In genomic region chr1:10755977-10756521, GRCh38 we compare ENCODE assay signal across 8 cellular contexts. TPM values are rescaled to one million over a fixed set of nuclear protein-coding genes. Genes with fewer than 3 reads are reported as not detected.
DNase-seq lines count a peak whose midpoint lies in the region; ATAC-seq and TF ChIP-seq lines count a peak whose summit lies in the region.

No MANE protein-coding gene starts in this region.

- H3K27me3 ChIP-seq in HCT116 (ENCODE audit: insufficient read depth, low read length) = no peaks in the 10 kb centered on the region
- H3K27me3 ChIP-seq in hepatocyte = no peaks in the 10 kb centered on the region

- H3K79me2 ChIP-seq in HCT116 (ENCODE audit: insufficient read depth, low read length) (no peaks in the 10 kb centered on the region), hepatocyte (no peaks in the 10 kb centered on the region)

- H2AFZ ChIP-seq in HCT116 (ENCODE audit: low read depth, low read length, poor library complexity, severe bottlenecking) (no peak overlapping the region), hepatocyte (no peak overlapping the region)

- H3K36me3 ChIP-seq in HCT116 (ENCODE audit: control insufficient read depth in 1 of 2, insufficient read depth in 2 of 2, low read length in 2 of 2) (no peaks in the 10 kb centered on the region), hepatocyte (replicated peaks; ENCODE audit: insufficient read depth, low read depth) (no peaks in the 10 kb centered on the region)

- CTCF ChIA-PET in HCT116 (lab: Charles Lee) (no interaction called here), RWPE1 (lab: Yijun Ruan, JAX) (no interaction called here)

- H3K27ac ChIP-seq in HCT116 (ENCODE audit: low read depth, low read length) (no peak overlapping the region), RWPE1 (peak overlapping the region; percentile 81), hepatocyte (no peak overlapping the region)

- H3K9me2 ChIP-seq in HCT116 (ENCODE audit: insufficient read depth) (no peaks in the 10 kb centered on the region), hepatocyte (replicated peaks; ENCODE audit: insufficient read depth) (no peaks in the 10 kb centered on the region)

- peak overlapping the region; percentile 3; the same call in 1 of the 2 replicates for H3K4me2 ChIP-seq in HCT116 (ENCODE audit: low read length)
- H3K4me2 ChIP-seq in hepatocyte = no peak overlapping the region

- intact Hi-C loops in HCT116 (cut with micrococcal nuclease) = no loop called here

- H4K20me1 ChIP-seq in HCT116 (ENCODE audit: insufficient read depth) = no peaks in the 10 kb centered on the region
- no peaks in the 10 kb centered on the region for H4K20me1 ChIP-seq in hepatocyte (ENCODE audit: insufficient read depth, poor library complexity, severe bottlenecking)

- peak; percentile 95 for ATAC-seq in HCT116
- ATAC-seq in GM18868 (IDR thresholded peaks at IDR 0.05; ENCODE audit: unreplicated experiment) = no peak
- no peak for ATAC-seq in HG03571 (IDR thresholded peaks at IDR 0.05; ENCODE audit: unreplicated experiment)

- BruUV-seq in HCT116 (replicated peaks; lab: Mats Ljungman, UMichigan) = no TSS peak

- peaks cover 2 to 9% of the 10 kb centered on the region in 2 experiments; a peak in 2 of 4 replicates for H3K4me1 ChIP-seq in HCT116 (ENCODE audit: control insufficient read depth in 1 of 2, insufficient read depth in 2 of 2, low read length in 2 of 2)
- H3K4me1 ChIP-seq in hepatocyte (ENCODE audit: insufficient read depth) = peaks cover 14% of the 10 kb centered on the region

- H3K9me3 ChIP-seq in HCT116 (ENCODE audit: control insufficient read depth in 1 of 2, insufficient read depth in 1 of 2, low read depth in 1 of 2, low read length in 2 of 2) (no peaks in the 10 kb centered on the region), hepatocyte (ENCODE audit: low read depth) (no peaks in the 10 kb centered on the region)

- no peak for TF ChIP-seq CTCF in HCT116 (IDR thresholded peaks at IDR 0.05 in 2 of 3, conservative IDR thresholded peaks at IDR 0.05 in 1 of 3; ENCODE audit: borderline replicate concordance in 1 of 3, insufficient read depth in 1 of 3, low read depth in 2 of 3, low read length in 2 of 3)
- no peak for TF ChIP-seq CTCF in RWPE1 (conservative IDR thresholded peaks at IDR 0.05; ENCODE audit: low read depth)
- TF ChIP-seq CTCF in hepatocyte (IDR thresholded peaks at IDR 0.05; ENCODE audit: poor library complexity) = no peak

- H3K4me3 ChIP-seq in HCT116 (replicated peaks in 1 of 2; ENCODE audit: low read depth in 1 of 2, low read length in 2 of 2) = no peak overlapping the region
- no peak overlapping the region for H3K4me3 ChIP-seq in hepatocyte

- no peak for TF ChIP-seq POLR2A in HCT116 (IDR thresholded peaks at IDR 0.05; ENCODE audit: borderline replicate concordance, extremely low read depth, insufficient read depth, insufficient read length)

- POLR2A ChIA-PET in HCT116 (lab: Charles Lee) (no interaction called here), RWPE1 (lab: Yijun Ruan, JAX; ENCODE audit: low non-redundant PET) (no interaction called here)

- RAD21 ChIA-PET in HCT116 (lab: Charles Lee; ENCODE audit: low non-redundant PET in 1 of 2, low total read pairs in 2 of 2, uncharacterized antibody in 2 of 2, unreplicated experiment in 2 of 2) = interaction anchor here in 1 of 2 experiments (0.8 kb wide), 1 partner anchor 593 kb away, joined by 3 read pairs; no protein-coding TSS in a partner anchor

- no peak for TF ChIP-seq RAD21 in HCT116 (IDR thresholded peaks at IDR 0.05; ENCODE audit: low read depth)

- H3K9ac ChIP-seq in HCT116 (ENCODE audit: low read length) = no peak overlapping the region

- WGBS in hepatocyte (ENCODE audit: low lambda C conversion rate, missing lambda C conversion rate) = 80% methylated on average over 23 of the region's 23 CpGs

- no peak for DNase-seq in HCT116 (ENCODE audit: low read depth, low spot score)
- DNase-seq in RWPE1 (ENCODE audit: low spot score) = peak; percentile 54
- peak; percentile 14 for DNase-seq in activated T-helper 9 cell treated with anti-CD3 and anti-CD28 coated beads, Interleukin-2, amount 50 U/mL, for 16 hours (ENCODE audit: low read depth)
- peak; percentile 68 for DNase-seq in hepatocyte (ENCODE audit: low spot score)
- DNase-seq in stimulated activated CD4-positive, alpha-beta T cell treated with anti-CD3 and anti-CD28 coated beads, TNF-alpha, amount 100 ng/mL, for 24 hours (ENCODE audit: low read depth in 3 of 3) = peak; percentile 5 to 56 (median 7)
- DNase-seq in globus pallidus (ENCODE audit: low spot score) = no peak

TF ChIP-seq in HCT116, 20 proteins besides CTCF, POLR2A, EP300 and RAD21:
- no peak for TF ChIP-seq CBX3 (IDR thresholded peaks at IDR 0.05; ENCODE audit: low read depth)
- TF ChIP-seq JUND (IDR thresholded peaks at IDR 0.05) = no peak
- no peak for TF ChIP-seq TCF7L2 (IDR thresholded peaks at IDR 0.05; ENCODE audit: borderline replicate concordance, extremely low read depth, insufficient read depth, insufficient read length)
- TF ChIP-seq YY1 (IDR thresholded peaks at IDR 0.05; ENCODE audit: extremely low read depth, insufficient replicate concordance, low read depth, low read length) = no peak
- TF ChIP-seq CEBPB (IDR thresholded peaks at IDR 0.05; ENCODE audit: low read depth) = no peak
- no peak for TF ChIP-seq MAX (IDR thresholded peaks at IDR 0.05)
- TF ChIP-seq EZH2 (IDR thresholded peaks at IDR 0.05) = no peak
- no peak for TF ChIP-seq ZNF274 (IDR thresholded peaks at IDR 0.05; ENCODE audit: low read depth, low read length)

RNA-seq across cellular contexts. Expression of gene CASZ1, which starts 40.4 kb away (rescaled TPM):
- total RNA-seq in HCT116 (2021; ENCODE audit: unreplicated experiment) = 7.7 TPM
- 3.1 and 3.7 TPM in 2 replicates for polyA plus RNA-seq in HCT116 (2012)
- total RNA-seq in hepatocyte = 3.6 and 6.5 TPM in 2 replicates
- 6.9 and 8.3 TPM in 2 replicates for polyA plus RNA-seq in hepatocyte

Comparison
In these comparisons a context has a peak if more than half of its experiments do, and no peak if none do; other contexts are left out.
1. DNase-seq: peak in RWPE1 (single experiment), activated T-helper 9 cell treated with anti-CD3 and anti-CD28 coated beads, Interleukin-2, amount 50 U/mL, for 16 hours (single experiment), hepatocyte (single experiment) and stimulated activated CD4-positive, alpha-beta T cell treated with anti-CD3 and anti-CD28 coated beads, TNF-alpha, amount 100 ng/mL, for 24 hours (3 of 3); none in HCT116 (single experiment) and globus pallidus (single experiment).